ENCODE assay signal across 1 cellular context in genomic region chr2:99436874-99437273, GRCh38.
TF ChIP-seq lines count a peak whose summit lies in the region.

No MANE protein-coding gene starts in this region.

TF ChIP-seq in HEK293, 187 proteins besides CTCF, POLR2A, EP300 and RAD21 (continued from another document):
- no peak for TF ChIP-seq REST (tag by site-specific recombination; IDR thresholded peaks at IDR 0.05)
- no peak for TF ChIP-seq ZNF19 (tag by site-specific recombination; IDR thresholded peaks at IDR 0.05; ENCODE audit: low read depth)
TF ChIP-seq in HEK293: peak in this region for 1.
